22 cellular contexts compared by ENCODE assay signal in genomic region chr18:6010284-6010683, GRCh38.
"Had no signal": no experiment of that assay in that cellular context is flagged by ENCODE, and none has a peak within 500 bp of the region (broad histone marks: within the 10 kb centered on the region; RNA-seq: fewer than 3 reads in every experiment).

No MANE protein-coding gene starts in this region.

- H3K4me3 ChIP-seq: cardiac muscle cell, hepatocyte, left lung, lung, testis had no signal

- DNase-seq: activated CD4-positive, alpha-beta T cell treated with anti-CD3 and anti-CD28 coated beads for 36 hours; activated CD4-positive, alpha-beta T cell treated with anti-CD3 and anti-CD28 coated beads, Interleukin-2, amount 50 U/mL, for 48 hours; activated CD8-positive, alpha-beta memory T cell treated with anti-CD3 and anti-CD28 coated beads, Interleukin-2, amount 50 U/mL, for 48 hours; activated naive CD4-positive, alpha-beta T cell treated with Interleukin-2 at 50 U/mL for 16 hours; activated naive CD8-positive, alpha-beta T cell treated with anti-CD3 and anti-CD28 coated beads for 36 hours; activated T-cell treated with anti-CD3 and anti-CD28 coated beads, Interleukin-2, amount 50 U/mL, for 48 hours; amygdala; immature natural killer cell; kidney glomerular epithelial cell; left lung; naive thymus-derived CD4-positive, alpha-beta T cell; occipital lobe; stimulated activated CD4-positive, alpha-beta T cell treated with anti-CD3 and anti-CD28 coated beads, Interleukin-2, amount 100 ng/mL, for 48 hours; stimulated activated CD8-positive, alpha-beta memory T cell treated with anti-CD3 and anti-CD28 coated beads, Interleukin-4, amount 100 ng/mL, for 48 hours; stimulated activated naive CD4-positive, alpha-beta T cell; T1000; testis had no signal

- ATAC-seq: activated CD4-positive, alpha-beta T cell treated with anti-CD3 and anti-CD28 coated beads for 36 hours; left lung; naive thymus-derived CD4-positive, alpha-beta T cell; sciatic nerve; WTC11 had no signal
